In the genomic region with DNA sequence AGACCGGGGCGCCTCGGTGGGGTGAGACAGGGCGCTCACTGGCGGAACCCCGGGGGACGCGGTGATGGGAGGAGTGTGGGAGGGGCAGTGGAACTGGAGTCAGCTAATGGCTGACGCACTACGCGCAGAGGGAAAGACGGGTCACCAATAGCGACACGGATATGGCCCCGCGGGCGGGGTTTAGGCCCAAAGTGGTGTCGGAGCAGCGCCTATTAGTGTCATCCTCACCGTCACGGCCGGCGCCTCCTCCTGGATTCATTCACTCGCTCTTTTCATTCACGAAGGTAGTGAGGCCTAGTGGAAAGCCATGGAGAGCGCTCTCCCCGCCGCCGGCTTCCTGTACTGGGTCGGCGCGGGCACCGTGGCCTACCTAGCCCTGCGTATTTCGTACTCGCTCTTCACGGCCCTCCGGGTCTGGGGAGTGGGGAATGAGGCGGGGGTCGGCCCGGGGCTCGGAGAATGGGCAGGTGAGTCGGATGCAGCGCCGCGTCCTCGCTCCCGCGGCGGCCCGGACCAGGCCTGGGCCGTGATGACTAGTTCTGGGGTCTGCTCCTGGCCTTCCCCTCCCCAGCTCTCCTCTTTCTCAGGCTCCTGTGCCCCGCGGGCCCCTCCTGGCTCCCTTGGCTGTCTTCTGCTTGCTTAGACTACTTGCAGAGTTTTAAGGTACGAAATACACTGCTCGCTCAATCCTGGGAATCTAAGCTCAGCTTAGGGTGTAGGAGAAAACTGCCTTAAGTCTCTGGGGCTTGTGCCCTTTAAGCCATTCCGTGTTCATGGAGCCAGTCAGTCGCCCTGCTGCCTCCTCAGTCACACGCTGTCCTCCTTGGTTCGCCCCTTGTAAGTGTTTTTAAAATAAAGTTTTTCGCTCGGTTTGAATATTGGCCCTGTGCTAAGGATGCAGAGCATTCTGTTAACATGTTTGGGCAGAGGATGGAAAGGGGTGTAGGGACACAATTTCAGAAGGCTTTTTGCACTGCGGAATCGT, we compare ENCODE assay signal across 8 cellular contexts. TPM values are rescaled to one million over a fixed set of nuclear protein-coding genes. Genes with fewer than 3 reads are reported as not detected.
A peak's percentile ranks its signal among the peaks of the same experiment; 100 is the strongest.
DNase-seq lines count a peak whose midpoint lies in the region; ATAC-seq, FAIRE-seq and TF ChIP-seq lines count a peak whose summit lies in the region.

HSD17B12 (plus strand) TSS at position 218 of the 985 bp plus-strand sequence; CDS start at position 308, 90 bp downstream.

- WGBS in adipose tissue, 3 donors: 0% methylated on average over 61 to 64 of the region's 64 CpGs
- 1 to 2% methylated on average over 52 to 57 of the region's 64 CpGs for WGBS in tibial nerve, 2 donors

- H3K27me3 Mint-ChIP-seq in T-cell: no peaks in the 10 kb centered on the region

- H3K4me1 Mint-ChIP-seq in T-cell: peaks cover 41 to 49% (median 44%) of the 10 kb centered on the region in 3 donors

- H3K9me3 ChIP-seq in cardiac muscle cell (ENCODE audit: low read depth): no peaks in the 10 kb centered on the region
- no peaks in the 10 kb centered on the region for H3K9me3 ChIP-seq in parathyroid adenoma (ENCODE audit: control insufficient read depth, low read length)
- H3K9me3 ChIP-seq in tibial nerve: peaks cover 0 to 4% (median 0%) of the 10 kb centered on the region in 4 donors

- POLR2A ChIA-PET in T-cell (lab: Charles Lee): interaction anchor here (0.6 to 1.2 kb wide), 5 partner anchors 9 to 369 kb away, joined by 3 to 5 read pairs (median 3); partner anchors contain the start of gene TTC17 (in 1 of the 2)

- peak; percentile 100 for FAIRE-seq in GM12891 (lab: Jason Lieb, UNC)

- peak within 1 kb of the TSS; percentile 73 for H3K9ac ChIP-seq in parathyroid adenoma

- H3K4me3 ChIP-seq in cardiac muscle cell (peak within 1 kb of the TSS; percentile 88), parathyroid adenoma (ENCODE audit: low read depth, low read length) (peak within 1 kb of the TSS; percentile 87), tibial nerve (peak within 1 kb of the TSS; percentile 62 to 91 (median 74))

- H3K36me3 Mint-ChIP-seq in T-cell: peaks cover 22% of the 10 kb centered on the region

- H3K9me3 Mint-ChIP-seq in T-cell: no peaks in the 10 kb centered on the region

- ATAC-seq in HG02840 (IDR thresholded peaks at IDR 0.05; ENCODE audit: low FRiP score, unreplicated experiment) (peak; percentile 98), T-cell (replicated peaks in 1 of 4) (peak; percentile 93 to 98 (median 96))

- peak within 1 kb of the TSS; percentile 74 for H3K4me2 ChIP-seq in parathyroid adenoma (ENCODE audit: low read length)

- H2AFZ ChIP-seq in parathyroid adenoma: peak within 1 kb of the TSS; percentile 98

- peak; percentile 92 for DNase-seq in GM12891 (ENCODE audit: insufficient read length, low spot score)
- peak; percentile 98 for DNase-seq in NCI-H1436 treated with DMSO at 0.1 percent for 48 hours (lab: John Stamatoyannopoulos, UW)
- DNase-seq in T-cell: peak; percentile 94 to 100 (median 99)
- DNase-seq in cardiac muscle cell (ENCODE audit: low read depth in 1 of 2, low spot score in 1 of 2): peak; percentile 98 to 100
- DNase-seq in tibial nerve (ENCODE audit: low spot score in 2 of 2): peak; percentile 96

- peak within 1 kb of the TSS; percentile 75 for H3K27ac ChIP-seq in adipose tissue (ENCODE audit: low read depth, low read length)
- H3K27ac ChIP-seq in cardiac muscle cell: peak within 1 kb of the TSS; percentile 94
- H3K27ac ChIP-seq in parathyroid adenoma: peak within 1 kb of the TSS; percentile 87
- peak within 1 kb of the TSS; percentile 85 to 93 (median 92) for H3K27ac ChIP-seq in tibial nerve

- CTCF ChIA-PET in T-cell (lab: Charles Lee): interaction anchor here (0.6 to 1.3 kb wide), 3 partner anchors 90 to 369 kb away, joined by 3 to 10 read pairs (median 4); partner anchors contain the start of gene API5 (in 1 of the 2)

- no peaks in the 10 kb centered on the region for H3K79me2 ChIP-seq in parathyroid adenoma

- TF ChIP-seq CTCF in cardiac muscle cell (IDR thresholded peaks at IDR 0.05; ENCODE audit: low read depth, low read length) (no peak), parathyroid adenoma (IDR thresholded peaks at IDR 0.05) (no peak), tibial nerve (IDR thresholded peaks at IDR 0.05) (peak in 1 of 5 experiments; percentile 30)

- TF ChIP-seq POLR2A in GM12891 (IDR thresholded peaks at IDR 0.05; ENCODE audit: low read depth, low read length) (peak; percentile 89), tibial nerve (IDR thresholded peaks at IDR 0.05) (peak; percentile 76 to 81)

- H3K36me3 ChIP-seq in cardiac muscle cell: peaks cover 7% of the 10 kb centered on the region
- no peaks in the 10 kb centered on the region for H3K36me3 ChIP-seq in parathyroid adenoma (ENCODE audit: control insufficient read depth, insufficient read depth, low read length)
- no peaks in the 10 kb centered on the region for H3K36me3 ChIP-seq in tibial nerve

- peak within 1 kb of the TSS; percentile 91 to 92 for H3K27ac Mint-ChIP-seq in T-cell

- H3K27me3 ChIP-seq in cardiac muscle cell (no peaks in the 10 kb centered on the region), parathyroid adenoma (ENCODE audit: control insufficient read depth, insufficient read depth, low read length) (no peaks in the 10 kb centered on the region), tibial nerve (no peaks in the 10 kb centered on the region)

- H3K4me3 Mint-ChIP-seq in T-cell: peak within 1 kb of the TSS; percentile 86 to 96 (median 91)

- H3K4me1 ChIP-seq in cardiac muscle cell (ENCODE audit: low read depth): peaks cover 12% of the 10 kb centered on the region
- H3K4me1 ChIP-seq in parathyroid adenoma: peaks cover 5% of the 10 kb centered on the region
- peaks cover 0 to 37% (median 10%) of the 10 kb centered on the region in 4 donors for H3K4me1 ChIP-seq in tibial nerve

- peak; percentile 89 to 93 for TF ChIP-seq EP300 in tibial nerve (IDR thresholded peaks at IDR 0.05)

TF ChIP-seq in GM12891, 5 proteins besides CTCF, POLR2A, EP300 and RAD21:
- peak; percentile 52; the same call in 1 of the 2 replicates for TF ChIP-seq POU2F2 (IDR thresholded peaks at IDR 0.05; ENCODE audit: low read depth, low read length)
- TF ChIP-seq POLR2AphosphoS5 (IDR thresholded peaks at IDR 0.05; ENCODE audit: low read depth, low read length): peak; percentile 95
- no peak for TF ChIP-seq SPI1 (IDR thresholded peaks at IDR 0.05; ENCODE audit: low read depth, low read length)
- TF ChIP-seq PAX5 (IDR thresholded peaks at IDR 0.05; ENCODE audit: insufficient read depth, low read length, severe bottlenecking): peak; percentile 47
- peak; percentile 94 for TF ChIP-seq TAF1 (IDR thresholded peaks at IDR 0.05; ENCODE audit: low read depth, low read length)
TF ChIP-seq in GM12891: peak in this region for 4.

RNA-seq across cellular contexts. Expression of gene HSD17B12, which starts in this region (rescaled TPM):
- polyA plus RNA-seq in GM12891 (2012; ENCODE audit: low read depth, missing spikeins): 25.1 TPM
- total RNA-seq in T-cell (10 to 100 TPM; 17.9 to 25.6 (median 23.8) TPM), cardiac muscle cell (52.4 and 68.9 TPM in 2 replicates), tibial nerve (10 to 100 TPM; 54.9 to 75.9 (median 62.9) TPM)
- polyA plus RNA-seq in adipose tissue (10 to 100 TPM; 20.4 to 62.4 (median 39.4) TPM), cardiac muscle cell (89.0 and 99.4 TPM in 2 replicates)

Comparison
In these comparisons a context has a peak if more than half of its experiments do, and no peak if none do; other contexts are left out.
1. Peak in every context shown above with its lines: DNase-seq, ATAC-seq, H3K4me3 ChIP-seq and H3K27ac ChIP-seq.